ENCODE assay signal across 8 cellular contexts in genomic region chr1:42756956-42757891, GRCh38. TPM values are rescaled to one million over a fixed set of nuclear protein-coding genes. Genes with fewer than 3 reads are reported as not detected.
DNase-seq lines count a peak whose midpoint lies in the region; ATAC-seq and TF ChIP-seq lines count a peak whose summit lies in the region.

No MANE protein-coding gene starts in this region.

- peaks cover 64% of the 10 kb centered on the region for H3K36me3 ChIP-seq in RWPE2 (ENCODE audit: low read depth)

- ATAC-seq in RWPE2 (ENCODE audit: low read depth) = peak; percentile 64
- ATAC-seq in HG02840 (IDR thresholded peaks at IDR 0.05; ENCODE audit: low FRiP score, unreplicated experiment) = no peak

- no peak overlapping the region for H3K4me3 Mint-ChIP-seq in nephron progenitor cell

- no peaks in the 10 kb centered on the region for H3K27me3 ChIP-seq in RWPE2 (ENCODE audit: insufficient read depth, poor library complexity, severe bottlenecking)

- no peaks in the 10 kb centered on the region for H3K27me3 Mint-ChIP-seq in nephron progenitor cell (ENCODE audit: low read depth, poor library complexity)

- H3K36me3 Mint-ChIP-seq in nephron progenitor cell (ENCODE audit: low read depth) = peaks cover 64% of the 10 kb centered on the region

- peak overlapping the region; percentile 93 for H3K27ac Mint-ChIP-seq in nephron progenitor cell

- H3K4me1 ChIP-seq in RWPE2 (ENCODE audit: insufficient read depth, poor library complexity, severe bottlenecking) = no peaks in the 10 kb centered on the region

- DNase-seq in SIG-M5 treated with dmso at 0.1 percent for 504 hours (lab: John Stamatoyannopoulos, UW; ENCODE audit: unreplicated experiment) (peak; percentile 78), SIG-M5 (lab: John Stamatoyannopoulos, UW) (no peak), M059J (ENCODE audit: low read depth) (peak; percentile 70), RWPE2 (ENCODE audit: low spot score) (no peak), epithelial cell of proximal tubule (ENCODE audit: low read depth) (no peak), nephron progenitor cell (peak; percentile 31), NCI-H1930 (lab: John Stamatoyannopoulos, UW) (no peak)

- peaks cover 5% of the 10 kb centered on the region for H3K9me3 Mint-ChIP-seq in nephron progenitor cell

- H3K4me3 ChIP-seq in RWPE2 (ENCODE audit: severe bottlenecking) (no peak overlapping the region), epithelial cell of proximal tubule (ENCODE audit: low read depth, low read length) (no peak overlapping the region)

- no peak overlapping the region for H3K27ac ChIP-seq in RWPE2 (ENCODE audit: poor library complexity, severe bottlenecking)

- TF ChIP-seq CTCF in RWPE2 (IDR thresholded peaks at IDR 0.05; ENCODE audit: poor library complexity, severe bottlenecking) (peak; percentile 82), epithelial cell of proximal tubule (conservative IDR thresholded peaks at IDR 0.05; ENCODE audit: low read depth, low read length) (peak; percentile 80), nephron progenitor cell (IDR thresholded peaks at IDR 0.05) (peak; percentile 73)

- H3K4me1 Mint-ChIP-seq in nephron progenitor cell = peaks cover 10% of the 10 kb centered on the region

- H3K9me3 ChIP-seq in RWPE2 (ENCODE audit: severe bottlenecking) = no peaks in the 10 kb centered on the region

RNA-seq across cellular contexts. Expression of gene P3H1, which starts 9.6 kb away (rescaled TPM):
- total RNA-seq in M059J (2014; rRNA removed; shearing (Covaris generic)) = 176 and 247 TPM in 2 replicates
- total RNA-seq in epithelial cell of proximal tubule = 44.4 and 51.9 TPM in 2 replicates

RNA-seq across cellular contexts. Expression of gene C1orf50, which starts 9.8 kb away (rescaled TPM):
- 8.5 and 9.6 TPM in 2 replicates for total RNA-seq in M059J (2014; rRNA removed; shearing (Covaris generic))
- total RNA-seq in epithelial cell of proximal tubule = 6.1 and 7.8 TPM in 2 replicates

RNA-seq across cellular contexts. Expression of gene CLDN19, which starts 17.2 kb away (rescaled TPM):
- not detected in 2 replicates for total RNA-seq in M059J (2014; rRNA removed; shearing (Covaris generic))
- 0.29 and 1.2 TPM in 2 replicates for total RNA-seq in epithelial cell of proximal tubule

RNA-seq across cellular contexts. Expression of gene TMEM269, which starts 27.6 kb away (rescaled TPM):
- 0.02 TPM in 1 of 2 replicates, not detected in the other for total RNA-seq in M059J (2014; rRNA removed; shearing (Covaris generic))
- not detected in 2 replicates for total RNA-seq in epithelial cell of proximal tubule

RNA-seq across cellular contexts. Expression of gene ERMAP, which starts 59.7 kb away (rescaled TPM):
- total RNA-seq in M059J (2014; rRNA removed; shearing (Covaris generic)) = 8.4 and 11.2 TPM in 2 replicates
- 3.6 and 8.4 TPM in 2 replicates for total RNA-seq in epithelial cell of proximal tubule

Comparison
In these comparisons a context has a peak if more than half of its experiments do, and no peak if none do; other contexts are left out.
1. DNase-seq: peak in SIG-M5 treated with dmso at 0.1 percent for 504 hours (single experiment), M059J (single experiment) and nephron progenitor cell (single experiment); none in SIG-M5 (single experiment), RWPE2 (single experiment), epithelial cell of proximal tubule (single experiment) and NCI-H1930 (0 of 2).
2. Peak in every context shown above with its lines, with median percentiles within 50 percentile points of each other: CTCF ChIP-seq.